Comparison of ENCODE assay signal across 8 cellular contexts in genomic region chr16:88825146-88825545, GRCh38.
"Had no signal": no experiment of that assay in that cellular context is flagged by ENCODE, and none has a peak within 500 bp of the region (broad histone marks: within the 10 kb centered on the region; RNA-seq: fewer than 3 reads in every experiment).

No MANE protein-coding gene starts in this region.

- H3K9me3 Mint-ChIP-seq: HFFc6, IgD-negative memory B cell had no signal

- H3K4me3 ChIP-seq: GM23248, HAP-1 had no signal

- ATAC-seq: HepG2 had no signal

- H3K4me1 ChIP-seq: HAP-1 had no signal

- H2AFZ ChIP-seq: GM23248 had no signal

- H3K9ac ChIP-seq: GM23248 had no signal

- H3K36me3 ChIP-seq: HAP-1 had no signal

- H3K27ac Mint-ChIP-seq: HFFc6, IgD-negative memory B cell had no signal

- H3K36me3 Mint-ChIP-seq: IgD-negative memory B cell had no signal

- DNase-seq: GM23248, GOT3, H7, HFFc6 had no signal

- H3K4me3 Mint-ChIP-seq: HFFc6, IgD-negative memory B cell had no signal

- FAIRE-seq: HepG2 had no signal

- H3K27me3 Mint-ChIP-seq: IgD-negative memory B cell had no signal

- H3K27ac ChIP-seq: GM23248, HL-60 had no signal

- H3K4me1 Mint-ChIP-seq: IgD-negative memory B cell had no signal

- H3K9me3 ChIP-seq: HAP-1 had no signal
